Comparison of ENCODE assay signal across 1 cellular context in the genomic region with DNA sequence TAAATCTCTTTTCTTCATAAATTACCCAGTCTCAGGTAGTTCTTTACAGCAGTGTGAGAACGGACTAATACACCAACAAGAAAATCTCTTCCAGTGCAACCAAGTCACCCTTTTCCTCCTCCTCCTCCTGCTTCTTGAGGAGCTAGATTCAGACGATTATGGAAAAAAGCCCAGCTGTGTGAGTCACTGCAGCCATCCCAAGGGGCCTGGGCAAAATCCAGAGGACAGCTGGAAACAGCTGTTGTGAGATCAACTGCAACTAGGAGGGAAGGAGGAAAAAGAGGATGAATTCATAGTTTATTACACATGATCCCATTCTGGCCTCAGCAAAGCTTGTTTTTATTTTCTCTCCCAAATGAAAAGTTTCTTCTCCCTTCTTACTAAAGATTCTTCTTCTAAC.
TF ChIP-seq lines count a peak whose summit lies in the region.

No MANE protein-coding gene starts in this region.

TF ChIP-seq in HEK293, 187 proteins besides CTCF, POLR2A, EP300 and RAD21 (continued from another document):
- TF ChIP-seq PRDM2 (tag by site-specific recombination; IDR thresholded peaks at IDR 0.05; ENCODE audit: borderline replicate concordance), result no peak
- no peak for TF ChIP-seq ZNF776 (tag by site-specific recombination; IDR thresholded peaks at IDR 0.05; ENCODE audit: borderline replicate concordance)
- TF ChIP-seq ZBTB20 (tag by site-specific recombination; IDR thresholded peaks at IDR 0.05), result no peak
- peak; percentile 44 for TF ChIP-seq OSR2 (tag by site-specific recombination; IDR thresholded peaks at IDR 0.05)
- no peak for TF ChIP-seq INSM2 (tag by site-specific recombination; IDR thresholded peaks at IDR 0.05)
- TF ChIP-seq GLIS2 (tag by site-specific recombination; IDR thresholded peaks at IDR 0.05), result no peak
- 0 out of 2 replicates have a peak, but pooled peaks have one; percentile 20 for TF ChIP-seq ZNF366 (tag by site-specific recombination; conservative IDR thresholded peaks at IDR 0.05)
TF ChIP-seq in HEK293: peak in this region for 4.
